Comparison of ENCODE assay signal across 18 cellular contexts in genomic region chr18:10062292-10062940, GRCh38.
DNase-seq lines count a peak whose midpoint lies in the region; ATAC-seq and TF ChIP-seq lines count a peak whose summit lies in the region.
"Had no signal": no experiment of that assay in that cellular context is flagged by ENCODE, and none has a peak within 500 bp of the region (broad histone marks: within the 10 kb centered on the region; RNA-seq: fewer than 3 reads in every experiment).

No MANE protein-coding gene starts in this region.

- H3K9me3 Mint-ChIP-seq in brain = peaks cover 0 to 4% (median 0%) of the 10 kb centered on the region in 5 experiments

- TF ChIP-seq CTCF in brain (conservative IDR thresholded peaks at IDR 0.05) = no peak

- DNase-seq in A172 (ENCODE audit: low spot score) (peak; percentile 26), ELF-1 (ENCODE audit: low read depth, low spot score) (peak; percentile 51), T-helper 17 cell (no peak), mesenteric fat pad (ENCODE audit: low spot score) (no peak)
- DNase-seq in NK-92 treated with Interleukin-12 subunit alpha and Interleukin-12 subunit beta, amount 100 ng/mL, for 24 hours (lab: John Stamatoyannopoulos, UW) = no peak
- DNase-seq: activated effector memory CD4-positive, alpha-beta T cell treated with Interleukin-2 at 50 U/mL for 16 hours; AML-193; anterior cingulate cortex; NCI-H1436; OCI-M1; stimulated activated CD4-positive, alpha-beta T cell treated with anti-CD3 and anti-CD28 coated beads, Interleukin-15, amount 100 ng/mL, for 24 hours; SW 1271 had no signal

- ATAC-seq in T-helper 17 cell (no peak), HG03565 (IDR thresholded peaks at IDR 0.05; ENCODE audit: unreplicated experiment) (no peak)
- ATAC-seq: esophagus mucosa, left lobe of liver had no signal

- H3K4me3 ChIP-seq in mesodermal cell (ENCODE audit: extremely low read depth, insufficient read depth, low read length, poor library complexity, severe bottlenecking) = no peak overlapping the region

- no peaks in the 10 kb centered on the region for H3K36me3 Mint-ChIP-seq in brain
- H3K36me3 Mint-ChIP-seq in T-helper 17 cell (ENCODE audit: low read depth) = no peaks in the 10 kb centered on the region

- peaks cover 70% of the 10 kb centered on the region for H3K4me1 Mint-ChIP-seq in brain
- H3K4me1 Mint-ChIP-seq in T-helper 17 cell = no peaks in the 10 kb centered on the region

- H3K4me3 Mint-ChIP-seq in brain (no peak overlapping the region), T-helper 17 cell (no peak overlapping the region)

- WGBS in mesodermal cell (ENCODE audit: insufficient coverage in 2 of 2), 2 experiments = 73 to 87% methylated on average over 4 to 5 of the region's 7 CpGs

- H3K9me3 ChIP-seq in mesodermal cell (ENCODE audit: control insufficient read depth, low read length) = peaks cover 7% of the 10 kb centered on the region
- H3K9me3 ChIP-seq in T-helper 17 cell (ENCODE audit: control insufficient read depth, low read length, poor library complexity, severe bottlenecking) = no peaks in the 10 kb centered on the region

- H3K27me3 Mint-ChIP-seq in brain (no peaks in the 10 kb centered on the region), T-helper 17 cell (peaks cover 16% of the 10 kb centered on the region)

- peaks cover 31% of the 10 kb centered on the region for H3K4me1 ChIP-seq in mesodermal cell (ENCODE audit: control insufficient read depth, insufficient read depth, low read length, poor library complexity, severe bottlenecking)

- H3K27ac Mint-ChIP-seq in brain (peak overlapping the region in 4 of 5 experiments; percentile 27 to 85 (median 60)), T-helper 17 cell (no peak overlapping the region)
- H3K27ac Mint-ChIP-seq: progenitor cell of endocrine pancreas had no signal

- peak overlapping the region; percentile 48 for H3K27ac ChIP-seq in mesodermal cell (ENCODE audit: low read depth, low read length, severe bottlenecking)

- H3K36me3 ChIP-seq in mesodermal cell (ENCODE audit: control insufficient read depth, insufficient read depth, low read length) = no peaks in the 10 kb centered on the region

Comparison
In these comparisons a context has a peak if more than half of its experiments do, and no peak if none do; other contexts are left out.
1. DNase-seq: peak in A172 (single experiment) and ELF-1 (single experiment); none in T-helper 17 cell (0 of 3), NK-92 treated with Interleukin-12 subunit alpha and Interleukin-12 subunit beta, amount 100 ng/mL, for 24 hours (single experiment) and mesenteric fat pad (single experiment).